In genomic region chr5:54251981-54252380, GRCh38 we compare ENCODE assay signal across 17 cellular contexts. TPM values are rescaled to one million over a fixed set of nuclear protein-coding genes. Genes with fewer than 3 reads are reported as not detected.
DNase-seq lines count a peak whose midpoint lies in the region; ATAC-seq and TF ChIP-seq lines count a peak whose summit lies in the region.
"Had no signal": no experiment of that assay in that cellular context is flagged by ENCODE, and none has a peak within 500 bp of the region (broad histone marks: within the 10 kb centered on the region; RNA-seq: fewer than 3 reads in every experiment).

No MANE protein-coding gene starts in this region.

- H4K8ac ChIP-seq in IMR-90 (ENCODE audit: low read depth in 2 of 2, low read length in 2 of 2) = no peak overlapping the region

- H3K27me3 Mint-ChIP-seq in T-helper 17 cell = no peaks in the 10 kb centered on the region
- H3K27me3 Mint-ChIP-seq: activated B cell treated with CpG ODN at 0.5 μM for 24 hours; CD8-positive, alpha-beta memory T cell had no signal

- H3K4me1 ChIP-seq in IMR-90 (ENCODE audit: control insufficient read depth, insufficient read depth, low read length) (no peaks in the 10 kb centered on the region), ascending aorta (peaks cover 0 to 4% of the 10 kb centered on the region in 2 donors)
- H3K4me1 ChIP-seq: uterus had no signal

- intact Hi-C loops in IMR-90 (cut with micrococcal nuclease) (no loop called here), ascending aorta (cut with DNase I) (loop anchor here (5.0 kb wide), 1 partner anchor 165 kb away; no protein-coding TSS in a partner anchor)

- no peak overlapping the region for H3K23ac ChIP-seq in IMR-90 (ENCODE audit: low read depth, low read length)

- TF ChIP-seq POLR2A in IMR-90 (IDR thresholded peaks at IDR 0.05; ENCODE audit: low read depth, low read length) = no peak

- H3K4ac ChIP-seq in IMR-90 (ENCODE audit: low read depth, low read length) = no peak overlapping the region

- no peak for TF ChIP-seq CTCF in IMR-90 (conservative IDR thresholded peaks at IDR 0.05; ENCODE audit: low read depth, low read length)
- no peak for TF ChIP-seq CTCF in kidney epithelial cell (IDR thresholded peaks at IDR 0.05; ENCODE audit: insufficient read depth, low read length, poor library complexity, severe bottlenecking)
- TF ChIP-seq CTCF in ascending aorta (IDR thresholded peaks at IDR 0.05) = no peak

- no peak overlapping the region for H4K91ac ChIP-seq in IMR-90 (ENCODE audit: insufficient read depth, low read depth, low read length)

- in situ Hi-C loops in IMR-90 (cut with MboI; ENCODE audit: low sequenced_read_pairs) = loop anchor here (10.0 kb wide), 2 partner anchors 243 to 643 kb away; no protein-coding TSS in a partner anchor

- no peaks in the 10 kb centered on the region for H3K36me3 ChIP-seq in IMR-90 (ENCODE audit: control insufficient read depth, insufficient read depth, low read length)
- H3K36me3 ChIP-seq in kidney epithelial cell (ENCODE audit: control insufficient read depth, insufficient read depth, low read length) = no peaks in the 10 kb centered on the region
- H3K36me3 ChIP-seq in ascending aorta = no peaks in the 10 kb centered on the region
- H3K36me3 ChIP-seq: adrenal gland, ovary, SJCRH30, uterus had no signal

- H3K9me3 ChIP-seq in IMR-90 (ENCODE audit: control insufficient read depth, insufficient read depth, low read length) (no peaks in the 10 kb centered on the region), T-helper 17 cell (ENCODE audit: control insufficient read depth, low read length, poor library complexity, severe bottlenecking) (no peaks in the 10 kb centered on the region), ascending aorta (no peaks in the 10 kb centered on the region)
- H3K9me3 ChIP-seq: adrenal gland, ovary, SJCRH30, uterus had no signal

- no peak overlapping the region for H2AK9ac ChIP-seq in IMR-90 (replicated peaks; ENCODE audit: low read depth, low read length, poor library complexity)

- POLR2A ChIA-PET in IMR-90 (lab: Charles Lee; ENCODE audit: unreplicated experiment) = no interaction called here

- H3K4me2 ChIP-seq in IMR-90 (ENCODE audit: low read depth, low read length) = no peak overlapping the region

- H2AK5ac ChIP-seq in IMR-90 (ENCODE audit: low read depth, low read length) = no peak overlapping the region

- peaks cover 2% of the 10 kb centered on the region for H3K36me3 Mint-ChIP-seq in T-helper 17 cell (ENCODE audit: low read depth)
- H3K36me3 Mint-ChIP-seq: CD8-positive, alpha-beta memory T cell had no signal

- H3K27ac Mint-ChIP-seq in T-helper 17 cell = no peak overlapping the region
- H3K27ac Mint-ChIP-seq: activated B cell treated with CpG ODN at 0.5 μM for 24 hours, endodermal cell had no signal

- H3K27me3 ChIP-seq in IMR-90 (ENCODE audit: control insufficient read depth, insufficient read depth, low read length) (no peaks in the 10 kb centered on the region), kidney epithelial cell (ENCODE audit: control insufficient read depth, insufficient read depth, low read length) (no peaks in the 10 kb centered on the region), ascending aorta (no peaks in the 10 kb centered on the region)
- H3K27me3 ChIP-seq: adrenal gland, ovary, SJCRH30, uterus had no signal

- TF ChIP-seq RAD21 in IMR-90 (IDR thresholded peaks at IDR 0.05; ENCODE audit: low read length) = no peak

- H3K9me1 ChIP-seq in IMR-90 (ENCODE audit: insufficient read depth, low read length) = no peaks in the 10 kb centered on the region

- H3K4me1 Mint-ChIP-seq in T-helper 17 cell = peaks cover 16% of the 10 kb centered on the region

- no peak overlapping the region for H2AFZ ChIP-seq in IMR-90 (replicated peaks; ENCODE audit: low read length, poor library complexity)

- no peak overlapping the region for H3K9ac ChIP-seq in IMR-90 (ENCODE audit: low read depth, low read length)

- H4K20me1 ChIP-seq in IMR-90 (ENCODE audit: insufficient read depth, low read length) = no peaks in the 10 kb centered on the region

- H2BK5ac ChIP-seq in IMR-90 (ENCODE audit: low read depth, low read length, poor library complexity, severe bottlenecking) = no peak overlapping the region

- no CpG with 5 or more reads among the region's 1 CpG for WGBS in IMR-90 (ENCODE audit: extremely low coverage in 2 of 2, insufficient read length in 1 of 2), 2 experiments

- BruUV-seq in IMR-90 (replicated peaks; lab: Mats Ljungman, UMichigan) = no TSS peak

- no peak overlapping the region for H3K18ac ChIP-seq in IMR-90 (ENCODE audit: low read depth, low read length)

- no peak overlapping the region for H4K5ac ChIP-seq in IMR-90 (ENCODE audit: low read depth, low read length)

- H3K4me3 ChIP-seq in IMR-90 (ENCODE audit: insufficient read depth, low read depth, low read length) = no peak overlapping the region
- no peak overlapping the region for H3K4me3 ChIP-seq in kidney epithelial cell (ENCODE audit: low read depth, low read length)
- H3K4me3 ChIP-seq in ascending aorta = no peak overlapping the region
- H3K4me3 ChIP-seq: adrenal gland, ovary, SJCRH30, uterus had no signal

- peaks cover 0 to 12% of the 10 kb centered on the region in 2 experiments; a peak in 2 of 4 replicates for H3K79me1 ChIP-seq in IMR-90 (ENCODE audit: low read depth in 1 of 2, low read length in 2 of 2)

- H3K27ac ChIP-seq in IMR-90 (ENCODE audit: insufficient read depth, low read length) = no peak overlapping the region
- no peak overlapping the region for H3K27ac ChIP-seq in ascending aorta
- H3K27ac ChIP-seq: adrenal gland, ovary, SJCRH30, uterus had no signal

- no peak overlapping the region for H3K14ac ChIP-seq in IMR-90 (replicated peaks; ENCODE audit: low read depth, low read length)

- dilution Hi-C loops in IMR-90 (cut with HindIII; ENCODE audit: low sequenced_read_pairs, unreplicated experiment) = no loop called here

- CTCF ChIA-PET in IMR-90 (lab: Yijun Ruan, JAX) = interaction anchor here (1.2 kb wide), 1 partner anchor 17 kb away, joined by 3 read pairs; no protein-coding TSS in a partner anchor

- no peak overlapping the region for H2BK120ac ChIP-seq in IMR-90 (ENCODE audit: low read depth, low read length)

- ATAC-seq in IMR-90 (ENCODE audit: low read depth) (no peak), T-helper 17 cell (no peak), GM19452 (IDR thresholded peaks at IDR 0.05; ENCODE audit: unreplicated experiment) (no peak), HG03520 (IDR thresholded peaks at IDR 0.05; ENCODE audit: unreplicated experiment) (no peak)

- H2BK20ac ChIP-seq in IMR-90 (ENCODE audit: low read depth, low read length) = no peak overlapping the region

- H3K4me3 Mint-ChIP-seq in T-helper 17 cell = no peak overlapping the region
- H3K4me3 Mint-ChIP-seq: activated B cell treated with CpG ODN at 0.5 μM for 24 hours; CD8-positive, alpha-beta memory T cell; endodermal cell had no signal

- H3K56ac ChIP-seq in IMR-90 (ENCODE audit: extremely low read depth, insufficient read depth, low read length) = no peak overlapping the region

- DNase-seq in COLO668 (lab: John Stamatoyannopoulos, UW; ENCODE audit: unreplicated experiment) = peak; percentile 6
- DNase-seq in IMR-90 = peak; percentile 54
- DNase-seq in astrocyte of the hippocampus (ENCODE audit: low read depth, low spot score) = peak; percentile 18
- DNase-seq in kidney epithelial cell (ENCODE audit: low read depth) = peak; percentile 16
- DNase-seq in T-helper 17 cell = no peak
- no peak for DNase-seq in ascending aorta (ENCODE audit: low spot score in 2 of 2)
- DNase-seq: activated B cell treated with CpG ODN at 0.5 μM for 24 hours; activated CD8-positive, alpha-beta memory T cell treated with anti-CD3 and anti-CD28 coated beads for 24 hours; adrenal gland; CD8-positive, alpha-beta memory T cell; endodermal cell; ovary; stimulated activated CD4-positive, alpha-beta T cell treated with anti-CD3 and anti-CD28 coated beads, Interleukin-2, amount 100 ng/mL, for 48 hours; uterus had no signal

- no peak overlapping the region for H2BK15ac ChIP-seq in IMR-90 (ENCODE audit: low read depth, low read length)

TF ChIP-seq in IMR-90, 13 proteins besides CTCF, POLR2A, EP300 and RAD21 (continues in another document):
- TF ChIP-seq RFX5 (IDR thresholded peaks at IDR 0.05; ENCODE audit: low read depth, low read length) = no peak
- TF ChIP-seq, protein P1, sequence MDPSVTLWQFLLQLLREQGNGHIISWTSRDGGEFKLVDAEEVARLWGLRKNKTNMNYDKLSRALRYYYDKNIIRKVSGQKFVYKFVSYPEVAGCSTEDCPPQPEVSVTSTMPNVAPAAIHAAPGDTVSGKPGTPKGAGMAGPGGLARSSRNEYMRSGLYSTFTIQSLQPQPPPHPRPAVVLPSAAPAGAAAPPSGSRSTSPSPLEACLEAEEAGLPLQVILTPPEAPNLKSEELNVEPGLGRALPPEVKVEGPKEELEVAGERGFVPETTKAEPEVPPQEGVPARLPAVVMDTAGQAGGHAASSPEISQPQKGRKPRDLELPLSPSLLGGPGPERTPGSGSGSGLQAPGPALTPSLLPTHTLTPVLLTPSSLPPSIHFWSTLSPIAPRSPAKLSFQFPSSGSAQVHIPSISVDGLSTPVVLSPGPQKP (IDR thresholded peaks at IDR 0.05; ENCODE audit: borderline replicate concordance, low read depth, low read length) = no peak
- TF ChIP-seq NFE2L2 (IDR thresholded peaks at IDR 0.05; ENCODE audit: low read depth, low read length) = no peak
- TF ChIP-seq SMC3 (IDR thresholded peaks at IDR 0.05; ENCODE audit: low read depth, low read length) = no peak
- no peak for TF ChIP-seq RCOR1 (IDR thresholded peaks at IDR 0.05; ENCODE audit: insufficient replicate concordance, low read length)
- TF ChIP-seq MAZ (IDR thresholded peaks at IDR 0.05; ENCODE audit: borderline replicate concordance, low read depth, low read length) = no peak
- TF ChIP-seq CEBPB (IDR thresholded peaks at IDR 0.05; ENCODE audit: low read depth, low read length) = no peak
- TF ChIP-seq CHD1 (IDR thresholded peaks at IDR 0.05; ENCODE audit: low read depth, low read length) = no peak
- TF ChIP-seq, protein P2, sequence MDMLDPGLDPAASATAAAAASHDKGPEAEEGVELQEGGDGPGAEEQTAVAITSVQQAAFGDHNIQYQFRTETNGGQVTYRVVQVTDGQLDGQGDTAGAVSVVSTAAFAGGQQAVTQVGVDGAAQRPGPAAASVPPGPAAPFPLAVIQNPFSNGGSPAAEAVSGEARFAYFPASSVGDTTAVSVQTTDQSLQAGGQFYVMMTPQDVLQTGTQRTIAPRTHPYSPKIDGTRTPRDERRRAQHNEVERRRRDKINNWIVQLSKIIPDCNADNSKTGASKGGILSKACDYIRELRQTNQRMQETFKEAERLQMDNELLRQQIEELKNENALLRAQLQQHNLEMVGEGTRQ (IDR thresholded peaks at IDR 0.05; ENCODE audit: low read depth, low read length) = no peak
- no peak for TF ChIP-seq BHLHE40 (IDR thresholded peaks at IDR 0.05; ENCODE audit: low read depth, low read length)
- TF ChIP-seq MXI1 (IDR thresholded peaks at IDR 0.05; ENCODE audit: borderline replicate concordance, low read depth, low read length) = no peak

RNA-seq across cellular contexts. Expression of gene ARL15, which starts 58.4 kb away (rescaled TPM):
- total RNA-seq in IMR-90 (2012; rRNA removed) (19.2 TPM in 2 replicates), kidney epithelial cell (9.7 and 12.0 TPM in 2 replicates), T-helper 17 cell (10 to 100 TPM; 17.7 to 24.6 TPM), ascending aorta (12.5 TPM)
- polyA plus RNA-seq in IMR-90 (2012; rRNA removed) = 6.6 and 7.3 TPM in 2 replicates
- 2.2 and 4.1 TPM in 2 replicates for polyA plus RNA-seq in IMR-90 (2012; cell fraction: cytosol; rRNA removed)
- 1.4 and 5.5 TPM in 2 replicates for polyA plus RNA-seq in IMR-90 (2012; cell fraction: nucleus; rRNA removed; ENCODE audit: low replicate concordance)

Comparison
In these comparisons a context has a peak if more than half of its experiments do, and no peak if none do; other contexts are left out.
1. DNase-seq: peak in COLO668 (single experiment), IMR-90 (single experiment), astrocyte of the hippocampus (single experiment) and kidney epithelial cell (single experiment); none in T-helper 17 cell (0 of 3) and ascending aorta (0 of 2).